22 cellular contexts compared by ENCODE assay signal in the genomic region with DNA sequence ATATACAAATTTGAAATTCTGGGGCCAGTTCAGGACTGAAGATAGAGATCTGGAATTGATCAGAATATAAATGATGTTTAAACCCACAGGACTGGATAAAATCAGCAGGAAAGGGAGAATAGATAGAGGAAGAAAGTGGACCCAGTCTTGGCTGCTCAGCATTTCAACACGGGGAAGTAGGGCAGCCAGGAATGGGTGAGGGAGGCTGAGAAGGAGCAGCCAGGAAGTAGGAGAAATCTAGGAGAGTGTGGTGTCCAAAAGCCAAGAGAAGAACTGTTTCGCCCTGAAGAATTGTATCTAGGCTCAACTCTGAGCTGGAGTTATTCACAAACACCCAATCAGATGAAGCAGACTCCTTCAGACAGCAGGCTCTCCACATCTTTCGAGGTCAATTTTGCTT.
DNase-seq lines count a peak whose midpoint lies in the region; ATAC-seq and TF ChIP-seq lines count a peak whose summit lies in the region.
"Had no signal": no experiment of that assay in that cellular context is flagged by ENCODE, and none has a peak within 500 bp of the region (broad histone marks: within the 10 kb centered on the region; RNA-seq: fewer than 3 reads in every experiment).

No MANE protein-coding gene starts in this region.

- ATAC-seq in left colon (peak; percentile 62), mucosa of descending colon (peak; percentile 58), GM21367 (IDR thresholded peaks at IDR 0.05; ENCODE audit: unreplicated experiment) (no peak)
- ATAC-seq in activated CD8-positive, alpha-beta T cell treated with anti-CD3 and anti-CD28 coated beads for 36 hours = no peak
- ATAC-seq: A549; CD8-positive, alpha-beta T cell; GM12878 had no signal

- peaks cover 4% of the 10 kb centered on the region for H3K4me1 ChIP-seq in mucosa of descending colon (ENCODE audit: low read depth)

- CTCF ChIA-PET in Calu3 (lab: Charles Lee) = no interaction called here
- CTCF ChIA-PET in activated CD8-positive, alpha-beta T cell treated with anti-CD3 and anti-CD28 coated beads for 36 hours (lab: Charles Lee) = no interaction called here

- H3K4me3 Mint-ChIP-seq in Calu3 (ENCODE audit: low read depth, unreplicated experiment) (no peak overlapping the region), osteocyte (ENCODE audit: unreplicated experiment) (no peak overlapping the region)
- no peak overlapping the region for H3K4me3 Mint-ChIP-seq in activated CD8-positive, alpha-beta T cell treated with anti-CD3 and anti-CD28 coated beads for 36 hours
- H3K4me3 Mint-ChIP-seq: B cell; CD4-positive, alpha-beta T cell; CD8-positive, alpha-beta T cell had no signal

- no peaks in the 10 kb centered on the region for H3K36me3 ChIP-seq in mucosa of descending colon (ENCODE audit: low read depth)
- H3K36me3 ChIP-seq: BLaER1 treated with 17β-estradiol and CSF1 and Interleukin-3, amounts not matched to agents 10 nM and 100 nM had no signal

- intact Hi-C loops in Calu3 (cut with micrococcal nuclease; ENCODE audit: unreplicated experiment) (no loop called here), left colon (cut with DNase I, micrococcal nuclease) (no loop called here), mucosa of descending colon (cut with DNase I, micrococcal nuclease) (no loop called here)
- intact Hi-C loops in activated CD8-positive, alpha-beta T cell treated with anti-CD3 and anti-CD28 coated beads for 36 hours (cut with micrococcal nuclease) = no loop called here

- H3K9me3 ChIP-seq in mucosa of descending colon = no peaks in the 10 kb centered on the region
- H3K9me3 ChIP-seq: Caco-2 had no signal

- peak overlapping the region; percentile 5 for H3K27ac Mint-ChIP-seq in Calu3 (ENCODE audit: unreplicated experiment)
- peak overlapping the region; percentile 9 for H3K27ac Mint-ChIP-seq in osteocyte (ENCODE audit: unreplicated experiment)
- no peak overlapping the region for H3K27ac Mint-ChIP-seq in activated CD8-positive, alpha-beta T cell treated with anti-CD3 and anti-CD28 coated beads for 36 hours
- H3K27ac Mint-ChIP-seq: B cell; CD4-positive, alpha-beta T cell; CD8-positive, alpha-beta T cell had no signal

- H3K36me3 Mint-ChIP-seq in Calu3 (ENCODE audit: insufficient read depth, unreplicated experiment) (peaks cover 4% of the 10 kb centered on the region), osteocyte (ENCODE audit: unreplicated experiment) (peaks cover 6% of the 10 kb centered on the region)
- H3K36me3 Mint-ChIP-seq in activated CD8-positive, alpha-beta T cell treated with anti-CD3 and anti-CD28 coated beads for 36 hours (ENCODE audit: low read depth) = no peaks in the 10 kb centered on the region
- H3K36me3 Mint-ChIP-seq: CD8-positive, alpha-beta T cell had no signal

- peaks cover 6% of the 10 kb centered on the region for H3K9me3 Mint-ChIP-seq in Calu3 (ENCODE audit: low read depth, unreplicated experiment)
- H3K9me3 Mint-ChIP-seq in osteocyte (ENCODE audit: unreplicated experiment) = peaks cover 16% of the 10 kb centered on the region
- H3K9me3 Mint-ChIP-seq in activated CD8-positive, alpha-beta T cell treated with anti-CD3 and anti-CD28 coated beads for 36 hours = no peaks in the 10 kb centered on the region
- H3K9me3 Mint-ChIP-seq: CD8-positive, alpha-beta T cell had no signal

- POLR2A ChIA-PET in activated CD8-positive, alpha-beta T cell treated with anti-CD3 and anti-CD28 coated beads for 36 hours (lab: Charles Lee) = no interaction called here

- H3K4me1 Mint-ChIP-seq in Calu3 (ENCODE audit: low read depth, unreplicated experiment) (peaks cover 48% of the 10 kb centered on the region), osteocyte (ENCODE audit: unreplicated experiment) (peaks cover 57% of the 10 kb centered on the region)
- no peaks in the 10 kb centered on the region for H3K4me1 Mint-ChIP-seq in activated CD8-positive, alpha-beta T cell treated with anti-CD3 and anti-CD28 coated beads for 36 hours (ENCODE audit: low read depth)
- H3K4me1 Mint-ChIP-seq: B cell had no signal

- TF ChIP-seq CTCF in Calu3 (IDR thresholded peaks at IDR 0.05; ENCODE audit: unreplicated experiment) = no peak
- no peak for TF ChIP-seq CTCF in mucosa of descending colon (IDR thresholded peaks at IDR 0.05)
- TF ChIP-seq CTCF in osteocyte (IDR thresholded peaks at IDR 0.05) = no peak
- no peak for TF ChIP-seq CTCF in activated CD8-positive, alpha-beta T cell treated with anti-CD3 and anti-CD28 coated beads for 36 hours (IDR thresholded peaks at IDR 0.05)

- DNase-seq in Calu3 (no peak), left colon (no peak), mucosa of descending colon (no peak), osteocyte (ENCODE audit: extremely low spot score, unreplicated experiment) (no peak)
- DNase-seq in activated naive CD4-positive, alpha-beta T cell treated with Interleukin-2 at 50 U/mL for 16 hours = no peak
- DNase-seq in activated CD8-positive, alpha-beta T cell treated with anti-CD3 and anti-CD28 coated beads for 36 hours = no peak
- DNase-seq: AML-193; Caco-2; CD4-positive, alpha-beta T cell; CD8-positive, alpha-beta T cell; DMS 273 treated with DMSO at 0.1 percent for 48 hours; DMS153; DMS53; DMS79; DND-41; EL; GDM1 had no signal

- H3K27me3 Mint-ChIP-seq in Calu3 (ENCODE audit: unreplicated experiment) (no peaks in the 10 kb centered on the region), osteocyte (ENCODE audit: unreplicated experiment) (no peaks in the 10 kb centered on the region)
- peaks cover 18% of the 10 kb centered on the region for H3K27me3 Mint-ChIP-seq in activated CD8-positive, alpha-beta T cell treated with anti-CD3 and anti-CD28 coated beads for 36 hours

- H3K4me3 ChIP-seq in mucosa of descending colon = no peak overlapping the region
- H3K4me3 ChIP-seq: A549; BLaER1 treated with 17β-estradiol and CSF1 and Interleukin-3, amounts not matched to agents 10 nM and 100 nM; GM12878 had no signal

- no TSS peak for BruUV-seq in Calu3 (replicated peaks; lab: Mats Ljungman, UMichigan)

Comparison
In these comparisons a context has a peak if more than half of its experiments do, and no peak if none do; other contexts are left out.
1. ATAC-seq: peak in left colon (single experiment) and mucosa of descending colon (single experiment); none in activated CD8-positive, alpha-beta T cell treated with anti-CD3 and anti-CD28 coated beads for 36 hours (single experiment) and GM21367 (single experiment).